In the genomic region with DNA sequence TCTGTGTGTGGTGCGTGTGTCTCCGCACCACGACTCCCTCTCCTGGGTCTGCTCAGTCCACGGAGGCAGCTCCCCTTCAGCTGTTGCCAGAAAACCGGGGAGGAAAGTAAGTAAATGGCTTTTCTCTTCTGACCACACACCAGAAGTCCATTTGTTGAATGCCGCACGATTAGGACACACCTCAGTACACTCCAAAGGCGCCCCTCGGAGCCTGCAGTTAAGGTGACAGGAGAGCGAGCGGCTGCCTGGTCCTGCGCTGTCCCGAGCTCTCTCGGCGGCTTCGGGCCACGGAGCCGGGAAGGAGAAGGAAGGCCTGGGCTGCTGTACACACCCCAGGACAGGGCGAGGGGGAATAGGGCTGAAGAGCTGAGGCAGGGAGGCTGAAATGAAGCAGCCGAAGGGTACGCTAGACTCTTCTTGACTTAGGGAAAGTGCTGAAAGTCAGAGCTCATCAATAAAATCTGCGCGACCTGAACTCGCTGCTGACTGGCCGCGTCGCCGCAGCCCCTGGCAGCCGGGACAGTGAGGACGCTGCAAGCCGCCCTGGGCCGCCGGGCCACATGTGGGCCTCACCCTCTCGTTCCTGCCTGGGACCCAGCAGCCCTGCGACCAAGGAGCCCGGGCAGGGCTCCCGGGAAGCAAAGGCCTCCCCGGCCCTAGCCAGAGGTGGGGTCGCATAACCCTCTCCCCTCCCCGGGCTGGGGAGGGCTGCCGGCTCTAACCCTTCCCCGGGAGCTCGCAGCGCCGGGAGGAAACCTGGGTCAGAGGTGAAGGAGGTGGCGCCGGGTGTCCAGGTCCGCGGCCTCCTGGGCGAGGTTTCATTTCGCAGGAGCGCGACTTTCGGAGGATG, we compare ENCODE assay signal across 8 cellular contexts.
DNase-seq lines count a peak whose midpoint lies in the region; ATAC-seq and TF ChIP-seq lines count a peak whose summit lies in the region.

No MANE protein-coding gene starts in this region.

- peaks cover 100% of the 10 kb centered on the region in 11 experiments for H3K27me3 ChIP-seq in BLaER1 treated with 17β-estradiol and CSF1 and Interleukin-3, amounts not matched to agents 10 nM and 100 nM
- H3K27me3 ChIP-seq in KMS-11 (ENCODE audit: insufficient read depth, low read depth) (peaks cover 29% of the 10 kb centered on the region), muscle layer of colon (ENCODE audit: control insufficient read depth in 1 of 2, insufficient read depth in 2 of 2, low read length in 2 of 2) (peaks cover 90 to 100% of the 10 kb centered on the region in 2 donors)

- peak overlapping the region; percentile 32 to 60 (median 46); a peak in 17 of 20 replicates for H3K4me3 ChIP-seq in BLaER1 treated with 17β-estradiol and CSF1 and Interleukin-3, amounts not matched to agents 10 nM and 100 nM
- H3K4me3 ChIP-seq in KMS-11 (IDR thresholded peaks at IDR 0.05; ENCODE audit: insufficient read depth, low read depth, low read length) (no peak overlapping the region), choroid plexus epithelial cell (ENCODE audit: low read depth, low read length) (peak overlapping the region; percentile 22), muscle layer of colon (ENCODE audit: low read depth in 1 of 2, low read length in 2 of 2) (peak overlapping the region; percentile 27 to 35)

- H3K79me2 ChIP-seq in KMS-11 (ENCODE audit: insufficient read depth, low read depth), result no peaks in the 10 kb centered on the region

- no peaks in the 10 kb centered on the region for H3K36me3 ChIP-seq in BLaER1 treated with 17β-estradiol and CSF1 and Interleukin-3, amounts not matched to agents 10 nM and 100 nM
- H3K36me3 ChIP-seq in KMS-11 (ENCODE audit: insufficient read depth), result no peaks in the 10 kb centered on the region
- no peaks in the 10 kb centered on the region for H3K36me3 ChIP-seq in muscle layer of colon (ENCODE audit: insufficient read depth, low read length)

- no peak for ATAC-seq in HG02852 (IDR thresholded peaks at IDR 0.05; ENCODE audit: unreplicated experiment)

- peak overlapping the region; percentile 42 to 96 (median 70); a peak in 20 of 22 replicates for H3K4me2 ChIP-seq in BLaER1 treated with 17β-estradiol and CSF1 and Interleukin-3, amounts not matched to agents 10 nM and 100 nM
- peak overlapping the region; percentile 51 for H3K4me2 ChIP-seq in KMS-11

- H3K9ac ChIP-seq in BLaER1 treated with 17β-estradiol and CSF1 and Interleukin-3, amounts not matched to agents 10 nM and 100 nM, result no peak overlapping the region
- H3K9ac ChIP-seq in KMS-11 (no peak overlapping the region), muscle layer of colon (ENCODE audit: low read length) (no peak overlapping the region)

- DNase-seq in choroid plexus epithelial cell (ENCODE audit: low read depth) (no peak), SW 1271 (lab: John Stamatoyannopoulos, UW) (no peak), NOMO-1 treated with dmso at 0.1 percent for 144 hours (lab: John Stamatoyannopoulos, UW; ENCODE audit: unreplicated experiment) (no peak), middle frontal gyrus (ENCODE audit: extremely low spot score, low spot score) (no peak)

- H3K9me3 ChIP-seq in BLaER1 treated with 17β-estradiol and CSF1 and Interleukin-3, amounts not matched to agents 10 nM and 100 nM (replicated peaks in 1 of 11), result peaks cover 43 to 72% (median 54%) of the 10 kb centered on the region in 11 experiments
- H3K9me3 ChIP-seq in muscle layer of colon (ENCODE audit: low read length), result peaks cover 3% of the 10 kb centered on the region

- no peak overlapping the region for H3K27ac ChIP-seq in BLaER1 treated with 17β-estradiol and CSF1 and Interleukin-3, amounts not matched to agents 10 nM and 100 nM
- H3K27ac ChIP-seq in KMS-11 (no peak overlapping the region), muscle layer of colon (ENCODE audit: low read depth, low read length) (no peak overlapping the region)

- H2AFZ ChIP-seq in KMS-11 (ENCODE audit: low read depth), result peak overlapping the region; percentile 71

- H4K20me1 ChIP-seq in BLaER1 treated with 17β-estradiol and CSF1 and Interleukin-3, amounts not matched to agents 10 nM and 100 nM, result peaks cover 0 to 74% (median 40%) of the 10 kb centered on the region in 11 experiments; a peak in 16 of 22 replicates
- H4K20me1 ChIP-seq in KMS-11 (ENCODE audit: insufficient read depth), result no peaks in the 10 kb centered on the region

- H3K4me1 ChIP-seq in BLaER1 treated with 17β-estradiol and CSF1 and Interleukin-3, amounts not matched to agents 10 nM and 100 nM, result peaks cover 0 to 27% (median 19%) of the 10 kb centered on the region in 10 experiments; a peak in 14 of 20 replicates
- H3K4me1 ChIP-seq in KMS-11 (ENCODE audit: low read depth, poor library complexity, severe bottlenecking) (no peaks in the 10 kb centered on the region), muscle layer of colon (ENCODE audit: insufficient read depth, low read length) (peaks cover 62% of the 10 kb centered on the region)

- TF ChIP-seq CTCF in KMS-11 (conservative IDR thresholded peaks at IDR 0.05; ENCODE audit: low read depth, low read length), result no peak
- no peak for TF ChIP-seq CTCF in choroid plexus epithelial cell (conservative IDR thresholded peaks at IDR 0.05; ENCODE audit: low read depth, low read length)
